Comparison of ENCODE assay signal across 19 cellular contexts in the genomic region with DNA sequence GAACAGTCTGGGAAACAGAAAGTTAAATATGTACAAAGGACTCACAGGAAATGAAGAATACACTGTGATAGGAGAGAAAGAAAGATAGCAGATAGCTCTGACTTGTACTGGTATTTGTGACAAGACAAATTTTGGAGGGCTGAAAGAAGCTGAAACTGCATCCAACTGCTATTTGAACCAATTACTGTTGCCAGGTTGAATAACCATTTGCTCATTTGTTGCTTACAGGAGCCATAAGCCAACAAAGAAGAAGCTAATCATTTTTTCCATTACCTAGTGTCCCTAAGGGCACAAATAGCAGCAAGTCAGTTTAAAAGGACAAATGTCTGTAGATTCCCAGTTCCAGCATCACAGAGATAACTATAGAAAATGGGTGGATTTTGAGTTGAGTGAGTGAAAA.
"Had no signal": no experiment of that assay in that cellular context is flagged by ENCODE, and none has a peak within 500 bp of the region (broad histone marks: within the 10 kb centered on the region; RNA-seq: fewer than 3 reads in every experiment).

No MANE protein-coding gene starts in this region.

- H3K27ac ChIP-seq: coronary artery, dorsolateral prefrontal cortex, esophagus muscularis mucosa, foreskin keratinocyte, gastroesophageal sphincter, heart right ventricle, left lung, lower lobe of right lung had no signal

- H3K4me3 Mint-ChIP-seq: mesothelial cell of epicardium, naive B cell had no signal

- DNase-seq: dermis blood vessel endothelial cell; dorsolateral prefrontal cortex; effector CD4-positive, alpha-beta T cell; effector memory CD4-positive, alpha-beta T cell; foreskin keratinocyte; head of caudate nucleus; heart right ventricle; hippocampal formation; left cardiac atrium; left lung; left ventricle myocardium superior; lower lobe of right lung; mesenchymal stem cell; mucosa of descending colon; naive B cell had no signal

- H3K27ac Mint-ChIP-seq: mesothelial cell of epicardium, naive B cell had no signal

- H3K36me3 Mint-ChIP-seq: mesothelial cell of epicardium, naive B cell had no signal

- H3K4me1 Mint-ChIP-seq: mesothelial cell of epicardium, naive B cell had no signal

- H3K9me3 Mint-ChIP-seq: mesothelial cell of epicardium had no signal

- H3K4me1 ChIP-seq: esophagus muscularis mucosa, foreskin keratinocyte, gastroesophageal sphincter, heart right ventricle, left lung, lower lobe of right lung had no signal

- H3K36me3 ChIP-seq: esophagus muscularis mucosa, gastroesophageal sphincter, heart right ventricle, left lung, lower lobe of right lung had no signal

- H3K27me3 ChIP-seq: dorsolateral prefrontal cortex, esophagus muscularis mucosa, foreskin keratinocyte, gastroesophageal sphincter, heart right ventricle, left lung had no signal

- H3K9me3 ChIP-seq: esophagus muscularis mucosa, gastroesophageal sphincter, lower lobe of right lung, mucosa of descending colon had no signal

- H3K4me3 ChIP-seq: coronary artery, dorsolateral prefrontal cortex, esophagus muscularis mucosa, gastroesophageal sphincter, heart right ventricle, left lung, lower lobe of right lung, mucosa of descending colon had no signal

- ATAC-seq: foreskin keratinocyte, gastroesophageal sphincter, heart right ventricle, left cardiac atrium, left lung, left ventricle myocardium superior, lower lobe of right lung, mucosa of descending colon had no signal
